ENCODE assay signal across 8 cellular contexts in the genomic region with DNA sequence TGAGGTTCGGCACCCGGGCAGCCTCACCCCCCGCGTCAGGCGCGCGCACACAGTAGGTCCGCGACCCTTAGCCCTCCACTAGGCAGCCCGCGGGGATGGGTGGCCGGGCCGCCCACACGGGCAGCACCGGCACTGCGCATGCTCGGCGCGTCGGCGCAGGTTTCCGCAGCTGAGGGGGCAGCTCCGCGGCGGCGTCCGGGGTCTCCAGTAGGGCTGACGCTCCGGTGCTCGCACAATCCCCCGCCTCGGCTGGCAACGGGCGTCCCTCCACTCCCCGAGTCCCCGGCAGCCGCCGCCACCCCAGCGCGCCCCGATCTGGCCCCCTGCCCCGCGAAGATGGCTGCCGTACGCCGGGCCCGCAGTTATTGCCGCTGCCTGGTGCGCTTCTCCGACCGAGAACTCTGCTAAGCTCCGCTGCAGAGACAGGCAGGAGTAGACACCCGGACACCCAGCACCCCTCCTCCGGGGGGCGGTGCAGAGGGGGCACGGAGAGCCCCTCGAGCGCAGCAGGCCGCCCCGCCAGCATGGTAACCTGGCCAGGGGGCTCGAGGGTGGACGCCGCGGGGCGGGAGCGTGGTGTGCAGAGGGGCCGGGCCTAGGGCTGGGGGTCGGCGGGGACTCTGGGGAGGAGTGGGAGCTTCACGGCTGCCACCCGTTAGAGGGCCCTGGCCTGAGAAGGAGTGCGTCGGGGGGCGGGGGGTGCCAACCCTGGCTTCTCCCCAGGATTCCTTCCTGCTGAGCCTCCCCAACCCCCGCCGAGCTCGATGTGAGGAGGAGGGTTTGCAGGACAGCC. TPM values are rescaled to one million over a fixed set of nuclear protein-coding genes. Genes with fewer than 3 reads are reported as not detected.
DNase-seq lines count a peak whose midpoint lies in the region; ATAC-seq, FAIRE-seq and TF ChIP-seq lines count a peak whose summit lies in the region.

A gene (plus strand): TSS at position 139 of the 793 bp plus-strand sequence. CDS start 386 bp downstream, at position 525.

- H2AK5ac ChIP-seq in H1 (ENCODE audit: low read depth, low read length), result no peak within 1 kb of the TSS

- H3K36me3 ChIP-seq in A673 (ENCODE audit: insufficient read depth, low read length, poor library complexity, severe bottlenecking) (no peaks in the 10 kb centered on the region), H1 (ENCODE audit: control insufficient read depth in 2 of 4, insufficient read depth in 4 of 4, low read length in 3 of 4) (no peaks in the 10 kb centered on the region)

- TF ChIP-seq RAD21 in H1 (IDR thresholded peaks at IDR 0.05 in 1 of 2, conservative IDR thresholded peaks at IDR 0.05 in 1 of 2; ENCODE audit: low read depth in 2 of 2, low read length in 2 of 2), result no peak

- H3K4me3 ChIP-seq in A673 (ENCODE audit: low read depth, low read length, poor library complexity, severe bottlenecking) (peak within 1 kb of the TSS; percentile 83), H1 (ENCODE audit: extremely low read depth in 1 of 4, insufficient read depth in 2 of 4, low read depth in 3 of 4, low read length in 4 of 4) (peak within 1 kb of the TSS; percentile 65 to 92 (median 75))

- peak within 1 kb of the TSS; percentile 52 to 69 (median 63); a peak in 6 of 7 replicates for H3K9ac ChIP-seq in H1 (replicated peaks in 1 of 4; ENCODE audit: extremely low read depth in 1 of 4, low read depth in 3 of 4, low read length in 3 of 4)

- TF ChIP-seq EP300 in H1 (IDR thresholded peaks at IDR 0.05; ENCODE audit: borderline replicate concordance in 1 of 2, low read depth in 2 of 2, low read length in 2 of 2), result no peak

- peaks cover 0 to 3% of the 10 kb centered on the region in 2 experiments for H4K20me1 ChIP-seq in H1 (replicated peaks in 1 of 2; ENCODE audit: control insufficient read depth in 1 of 2, insufficient read depth in 2 of 2, low read length in 2 of 2)

- intact Hi-C loops in A673 (cut with micrococcal nuclease; ENCODE audit: unreplicated experiment), result no loop called here
- intact Hi-C loops in activated CD8-positive, alpha-beta T cell treated with anti-CD3 and anti-CD28 coated beads for 36 hours (cut with micrococcal nuclease), result no loop called here

- peak within 1 kb of the TSS; percentile 91 to 96 for H3K4me2 ChIP-seq in H1 (ENCODE audit: insufficient read depth in 1 of 2, low read depth in 2 of 2, low read length in 2 of 2)

- H3K27me3 ChIP-seq in A673 (replicated peaks; ENCODE audit: insufficient read depth, low read depth, low read length, poor library complexity) (no peaks in the 10 kb centered on the region), H1 (replicated peaks in 1 of 4; ENCODE audit: control insufficient read depth in 3 of 4, extremely low read depth in 1 of 4, insufficient read depth in 3 of 4, low read length in 3 of 4) (no peaks in the 10 kb centered on the region)

- no peak within 1 kb of the TSS for H3K4ac ChIP-seq in H1 (replicated peaks; ENCODE audit: insufficient read length, low read depth, low read length)

- no peak within 1 kb of the TSS for H3K23ac ChIP-seq in H1 (ENCODE audit: insufficient read length)

- peak within 1 kb of the TSS; percentile 66; the same call in 1 of the 2 replicates for H2BK15ac ChIP-seq in H1 (ENCODE audit: low read length)

- peak within 1 kb of the TSS; percentile 16 for H4K91ac ChIP-seq in H1 (replicated peaks; ENCODE audit: insufficient read length, low read length)

- peak within 1 kb of the TSS; percentile 90 for H2AFZ ChIP-seq in H1 (ENCODE audit: low read length)

- H2BK12ac ChIP-seq in H1 (ENCODE audit: low read depth, low read length), result no peak within 1 kb of the TSS

- peaks cover 3% of the 10 kb centered on the region for H3K36me3 Mint-ChIP-seq in activated CD8-positive, alpha-beta T cell treated with anti-CD3 and anti-CD28 coated beads for 36 hours (ENCODE audit: low read depth)

- H3K27me3 Mint-ChIP-seq in activated CD8-positive, alpha-beta T cell treated with anti-CD3 and anti-CD28 coated beads for 36 hours, result no peaks in the 10 kb centered on the region

- peaks cover 50% of the 10 kb centered on the region for H3K4me1 Mint-ChIP-seq in activated CD8-positive, alpha-beta T cell treated with anti-CD3 and anti-CD28 coated beads for 36 hours (ENCODE audit: low read depth)

- BruUV-seq in A673 (replicated peaks; lab: Mats Ljungman, UMichigan), result no TSS peak

- H3K14ac ChIP-seq in H1 (ENCODE audit: insufficient read length), result no peak within 1 kb of the TSS

- H3K9me3 ChIP-seq in A673 (ENCODE audit: low read depth, low read length, poor library complexity, severe bottlenecking), result no peaks in the 10 kb centered on the region
- no peaks in the 10 kb centered on the region for H3K9me3 ChIP-seq in H1 (ENCODE audit: insufficient read depth in 2 of 2, low read depth in 1 of 2, low read length in 1 of 2)

- peak within 1 kb of the TSS; percentile 86 for H3K4me3 Mint-ChIP-seq in activated CD8-positive, alpha-beta T cell treated with anti-CD3 and anti-CD28 coated beads for 36 hours

- peak within 1 kb of the TSS; percentile 57 for H4K5ac ChIP-seq in H1 (ENCODE audit: insufficient read length, low read depth, low read length)

- no peak within 1 kb of the TSS for H2BK20ac ChIP-seq in H1 (ENCODE audit: low read length)

- H3K4me1 ChIP-seq in A673 (ENCODE audit: insufficient read depth, low read length, poor library complexity, severe bottlenecking) (peaks cover 7% of the 10 kb centered on the region), H1 (replicated peaks in 1 of 4; ENCODE audit: control insufficient read depth in 3 of 4, insufficient read depth in 4 of 4, low read length in 3 of 4) (peaks cover 0 to 3% (median 0%) of the 10 kb centered on the region in 4 experiments; a peak in 1 of 7 replicates)

- no peak within 1 kb of the TSS; the same call in 1 of the 2 replicates for H4K8ac ChIP-seq in H1 (ENCODE audit: extremely low read depth, insufficient read depth, low read length)

- peaks cover 4% of the 10 kb centered on the region; the same call in 1 of the 2 replicates for H3K23me2 ChIP-seq in H1 (ENCODE audit: low read depth, low read length)

- WGBS in H1 (ENCODE audit: extremely low coverage in 1 of 2, insufficient coverage in 1 of 2, insufficient read length in 1 of 2, insufficient replicate concordance in 2 of 2, low coverage in 1 of 2, low lambda C conversion rate in 2 of 2, missing lambda C conversion rate in 1 of 2), 2 experiments, result 1% methylated on average over 47 of the region's 77 CpGs; no CpG with 5 or more reads in 1 of the 2 experiments

- peak within 1 kb of the TSS; percentile 75 for H3K56ac ChIP-seq in H1 (replicated peaks; ENCODE audit: insufficient read length, low read depth, low read length)

- peak in 1 of 2 experiments; percentile 69; a peak in 1 of 3 replicates for TF ChIP-seq POLR2A in H1 (IDR thresholded peaks at IDR 0.05; ENCODE audit: control extremely low read depth in 1 of 2, low read depth in 2 of 2, low read length in 2 of 2)

- peak within 1 kb of the TSS; percentile 91; the same call in 1 of the 2 replicates for H3K18ac ChIP-seq in H1 (ENCODE audit: extremely low read depth, low read length)

- DNase-seq in A673 (ENCODE audit: low spot score), result peak; percentile 75
- DNase-seq in NCI-H226, result peak; percentile 62
- DNase-seq in activated CD8-positive, alpha-beta T cell treated with anti-CD3 and anti-CD28 coated beads for 36 hours, result peak; percentile 73
- peak in 1 of 2 experiments; percentile 82 for DNase-seq in H1 (ENCODE audit: low read depth in 1 of 2, low spot score in 2 of 2)
- DNase-seq in midbrain (lab: John Stamatoyannopoulos, UW), result peak; percentile 84
- DNase-seq in stimulated activated CD8-positive, alpha-beta memory T cell treated with anti-CD3 and anti-CD28 coated beads, Interleukin-2, amount 100 ng/mL, for 1 hour (ENCODE audit: low read depth in 2 of 2), result peak; percentile 52 to 56

- ATAC-seq in GM18511 (IDR thresholded peaks at IDR 0.05; ENCODE audit: unreplicated experiment), result peak; percentile 56
- ATAC-seq in HG02973 (IDR thresholded peaks at IDR 0.05; ENCODE audit: unreplicated experiment), result peak; percentile 45
- ATAC-seq in activated CD8-positive, alpha-beta T cell treated with anti-CD3 and anti-CD28 coated beads for 36 hours, result peak; percentile 60

- H2BK5ac ChIP-seq in H1 (ENCODE audit: low read depth, low read length), result peak within 1 kb of the TSS; percentile 66; the same call in 1 of the 2 replicates

- POLR2A ChIA-PET in A673 (lab: Charles Lee; ENCODE audit: low non-redundant PET), result interaction anchor here (0.6 kb wide), 1 partner anchor 15 kb away, joined by 9 read pairs; no protein-coding TSS in a partner anchor
- POLR2A ChIA-PET in activated CD8-positive, alpha-beta T cell treated with anti-CD3 and anti-CD28 coated beads for 36 hours (lab: Charles Lee), result interaction anchor here (1.0 to 2.0 kb wide), 3 partner anchors 10 to 86 kb away, joined by 3 to 8 read pairs (median 7); a partner anchor contains a TSS
- POLR2A ChIA-PET in H1 (lab: Charles Lee; ENCODE audit: partially characterized antibody), result interaction anchor here (1.0 to 1.5 kb wide), 4 partner anchors 17 to 89 kb away, joined by 3 to 7 read pairs (median 3); a partner anchor contains a TSS

- TF ChIP-seq CTCF in A673 (conservative IDR thresholded peaks at IDR 0.05; ENCODE audit: low read depth, low read length) (no peak), H1 (IDR thresholded peaks at IDR 0.05; ENCODE audit: control extremely low read depth in 1 of 3, insufficient read depth in 1 of 3, low read depth in 1 of 3, low read length in 3 of 3) (no peak)
- no peak for TF ChIP-seq CTCF in activated CD8-positive, alpha-beta T cell treated with anti-CD3 and anti-CD28 coated beads for 36 hours (IDR thresholded peaks at IDR 0.05)

- peak within 1 kb of the TSS; percentile 97 for H3K27ac Mint-ChIP-seq in activated CD8-positive, alpha-beta T cell treated with anti-CD3 and anti-CD28 coated beads for 36 hours

- no peak within 1 kb of the TSS for H2BK120ac ChIP-seq in H1 (replicated peaks; ENCODE audit: low read depth, low read length)

- no peak for FAIRE-seq in H1 (lab: Jason Lieb, UNC)

- no peaks in the 10 kb centered on the region for H3K79me1 ChIP-seq in H1 (ENCODE audit: low read depth, low read length)

- H3K79me2 ChIP-seq in H1 (ENCODE audit: control insufficient read depth in 1 of 2, insufficient read depth in 2 of 2, low read length in 2 of 2), result no peaks in the 10 kb centered on the region; a peak in 1 of 4 replicates

- peak within 1 kb of the TSS; percentile 89 for H3K27ac ChIP-seq in A673 (ENCODE audit: low read depth, low read length, poor library complexity, severe bottlenecking)
- H3K27ac ChIP-seq in H1 (ENCODE audit: low read depth, low read length), result peak within 1 kb of the TSS; percentile 47; the same call in 1 of the 2 replicates

- no peaks in the 10 kb centered on the region for H3K9me3 Mint-ChIP-seq in activated CD8-positive, alpha-beta T cell treated with anti-CD3 and anti-CD28 coated beads for 36 hours

- CTCF ChIA-PET in A673 (lab: Charles Lee), result interaction anchor here (0.5 to 0.8 kb wide), 3 partner anchors 20 to 658 kb away, joined by 3 to 10 read pairs (median 5); no protein-coding TSS in a partner anchor
- CTCF ChIA-PET in activated CD8-positive, alpha-beta T cell treated with anti-CD3 and anti-CD28 coated beads for 36 hours (lab: Charles Lee), result interaction anchor here (0.6 to 3.7 kb wide), 6 partner anchors 15 to 743 kb away, joined by 3 to 25 read pairs (median 4); a partner anchor contains a TSS
- CTCF ChIA-PET in H1 (lab: Charles Lee; ENCODE audit: partially characterized antibody), result interaction anchor here (0.6 to 2.0 kb wide), 5 partner anchors 11 to 381 kb away, joined by 3 to 6 read pairs (median 3); a partner anchor contains a TSS

RNA-seq across cellular contexts. Expression of the gene that starts here (rescaled TPM):
- total RNA-seq in A673 (2021), result 76.7 and 82.5 TPM in 2 replicates
- 10 to 100 TPM; 40.8 to 41.6 TPM for total RNA-seq in activated CD8-positive, alpha-beta T cell treated with anti-CD3 and anti-CD28 coated beads for 36 hours
- 50.9 and 58.8 TPM in 2 replicates for total RNA-seq in H1 (2021; fragmentation: NEBNext Ultra II Directional; extraction: Animal tissue kit (Norgen Biotek cat#: 25700))
- polyA plus RNA-seq in H1 (2011; rRNA removed), result 41.3 and 44.2 TPM in 2 replicates
- 36.7 TPM for polyA plus RNA-seq in H1 (2011; cell fraction: cytosol; rRNA removed)
- polyA plus RNA-seq in H1 (2011; cell fraction: nucleus; rRNA removed), result 51.3 TPM
- 26.7 to 38.2 TPM (median 30.8 TPM) in 4 replicates for polyA plus RNA-seq in H1 (2012, experiment 1 of 2)
- 6.5 TPM for polyA plus RNA-seq in H1 (2012, experiment 2 of 2)
- 30.4 TPM for polyA plus RNA-seq in H1 (2013, experiment 1 of 2)
- 27.0 TPM for polyA plus RNA-seq in H1 (2013, experiment 2 of 2)
- polyA minus RNA-seq in H1 (2011; rRNA and poly(A)+ RNA removed), result 50.9 and 69.3 TPM in 2 replicates
- polyA minus RNA-seq in H1 (2011; cell fraction: cytosol; rRNA and poly(A)+ RNA removed), result 41.9 TPM
- polyA minus RNA-seq in H1 (2011; cell fraction: nucleus; rRNA and poly(A)+ RNA removed), result 43.2 TPM
